Comparison of ENCODE assay signal across 9 cellular contexts in genomic region chr16:70801611-70802010, GRCh38. TPM values are rescaled to one million over a fixed set of nuclear protein-coding genes. Genes with fewer than 3 reads are reported as not detected.
DNase-seq lines count a peak whose midpoint lies in the region; ATAC-seq, FAIRE-seq and TF ChIP-seq lines count a peak whose summit lies in the region.
"Had no signal": no experiment of that assay in that cellular context is flagged by ENCODE, and none has a peak within 500 bp of the region (broad histone marks: within the 10 kb centered on the region; RNA-seq: fewer than 3 reads in every experiment).

No MANE protein-coding gene starts in this region.

- peak overlapping the region; percentile 63 for H3K4me2 ChIP-seq in keratinocyte (ENCODE audit: control insufficient read depth, extremely low read depth, insufficient read depth, low read depth, low read length)

- FAIRE-seq in keratinocyte (lab: Jason Lieb, UNC) = no peak

- H3K4me1 ChIP-seq in heart left ventricle (peaks cover 0 to 21% (median 14%) of the 10 kb centered on the region in 12 donors), keratinocyte (ENCODE audit: control insufficient read depth, extremely low read depth, insufficient read depth, low read length) (peaks cover 19% of the 10 kb centered on the region), subcutaneous abdominal adipose tissue (ENCODE audit: control insufficient read depth in 5 of 5, insufficient read depth in 5 of 5, low read length in 5 of 5) (peaks cover 4 to 26% (median 22%) of the 10 kb centered on the region in 5 donors)

- H3K4me3 ChIP-seq in heart left ventricle = peak overlapping the region in 9 of 12 donors; percentile 79 to 98 (median 92)
- H3K4me3 ChIP-seq in keratinocyte (ENCODE audit: control insufficient read depth in 2 of 3, extremely low read depth in 1 of 3, insufficient read depth in 2 of 3, low read depth in 1 of 3, low read length in 3 of 3) = peak overlapping the region in 1 of 3 experiments; percentile 90
- peak overlapping the region; percentile 78 to 96 (median 91) for H3K4me3 ChIP-seq in subcutaneous abdominal adipose tissue (ENCODE audit: low read depth in 1 of 5, low read length in 5 of 5)

- intact Hi-C loops in heart left ventricle (cut with DNase I) = loop anchor here in 1 of 10 donors (10.0 kb wide), 1 partner anchor 553 kb away; the partner anchor contains the start of gene CALB2
- intact Hi-C loops in Right ventricle myocardium superior (cut with DNase I) = no loop called here

- no peak overlapping the region for H2AFZ ChIP-seq in keratinocyte (ENCODE audit: control insufficient read depth, low read length)

- H3K4me1 Mint-ChIP-seq in activated T-helper 17 cell treated with anti-CD3 and anti-CD28 coated beads, Interleukin-2, amount 50 U/mL, for 72 hours = peaks cover 13% of the 10 kb centered on the region

- H3K9me3 ChIP-seq in heart left ventricle = peaks cover 0 to 13% (median 0%) of the 10 kb centered on the region in 12 donors
- no peaks in the 10 kb centered on the region for H3K9me3 ChIP-seq in keratinocyte (ENCODE audit: control insufficient read depth, low read depth, low read length)
- peaks cover 3 to 14% (median 9%) of the 10 kb centered on the region in 5 donors for H3K9me3 ChIP-seq in subcutaneous abdominal adipose tissue (ENCODE audit: control insufficient read depth in 5 of 5, low read length in 5 of 5)
- H3K9me3 ChIP-seq: HAP-1 had no signal

- WGBS in heart left ventricle, 4 donors = 64 to 76% (median 66%) methylated on average over 3 of the region's 3 CpGs

- dilution Hi-C loops in keratinocyte (cut with MboI; ENCODE audit: extremely low pct_ligation_motif_present, low sequenced_read_pairs) = no loop called here

- H3K9me3 Mint-ChIP-seq in activated T-helper 17 cell treated with anti-CD3 and anti-CD28 coated beads, Interleukin-2, amount 50 U/mL, for 72 hours = no peaks in the 10 kb centered on the region

- H3K27me3 ChIP-seq in heart left ventricle = no peaks in the 10 kb centered on the region
- no peaks in the 10 kb centered on the region for H3K27me3 ChIP-seq in keratinocyte (ENCODE audit: control insufficient read depth, extremely low read depth, insufficient read depth, low read length)
- peaks cover 0 to 4% (median 0%) of the 10 kb centered on the region in 5 donors for H3K27me3 ChIP-seq in subcutaneous abdominal adipose tissue (ENCODE audit: control insufficient read depth in 5 of 5, insufficient read depth in 4 of 5, low read length in 5 of 5)

- peaks cover 39% of the 10 kb centered on the region for H3K79me2 ChIP-seq in keratinocyte (ENCODE audit: control insufficient read depth, insufficient read depth, low read length)

- no peak overlapping the region for H3K27ac ChIP-seq in heart left ventricle
- peak overlapping the region; percentile 36 for H3K27ac ChIP-seq in keratinocyte (ENCODE audit: control insufficient read depth, insufficient read depth, low read length)
- H3K27ac ChIP-seq in subcutaneous abdominal adipose tissue (ENCODE audit: low read depth, low read length) = no peak overlapping the region

- peak overlapping the region; percentile 92 for H3K27ac Mint-ChIP-seq in activated T-helper 17 cell treated with anti-CD3 and anti-CD28 coated beads, Interleukin-2, amount 50 U/mL, for 72 hours

- peaks cover 1% of the 10 kb centered on the region for H3K27me3 Mint-ChIP-seq in activated T-helper 17 cell treated with anti-CD3 and anti-CD28 coated beads, Interleukin-2, amount 50 U/mL, for 72 hours

- no peak for TF ChIP-seq CTCF in heart left ventricle (IDR thresholded peaks at IDR 0.05)
- no peak for TF ChIP-seq CTCF in keratinocyte (optimal IDR thresholded peaks at IDR 0.05 in 1 of 3, IDR thresholded peaks at IDR 0.05 in 1 of 3, conservative IDR thresholded peaks at IDR 0.05 in 1 of 3; ENCODE audit: extremely low read depth in 1 of 3, insufficient read depth in 2 of 3, low read length in 3 of 3)

- TF ChIP-seq POLR2A in heart left ventricle (IDR thresholded peaks at IDR 0.05) = no peak

- no peaks in the 10 kb centered on the region for H4K20me1 ChIP-seq in keratinocyte (ENCODE audit: control insufficient read depth, extremely low read depth, insufficient read depth, low read length)

- ATAC-seq in heart left ventricle (no peak), Right ventricle myocardium superior (ENCODE audit: poor library complexity) (no peak), HG03039 (IDR thresholded peaks at IDR 0.05; ENCODE audit: unreplicated experiment) (no peak)
- ATAC-seq in activated T-helper 17 cell treated with anti-CD3 and anti-CD28 coated beads, Interleukin-2, amount 50 U/mL, for 72 hours (replicated peaks) = no peak

- H3K4me3 Mint-ChIP-seq in activated T-helper 17 cell treated with anti-CD3 and anti-CD28 coated beads, Interleukin-2, amount 50 U/mL, for 72 hours = peak overlapping the region; percentile 96

- peaks cover 9% of the 10 kb centered on the region for H3K36me3 Mint-ChIP-seq in activated T-helper 17 cell treated with anti-CD3 and anti-CD28 coated beads, Interleukin-2, amount 50 U/mL, for 72 hours (ENCODE audit: low read depth)

- H3K36me3 ChIP-seq in heart left ventricle = peaks cover 0 to 13% (median 0%) of the 10 kb centered on the region in 9 donors
- H3K36me3 ChIP-seq in keratinocyte (ENCODE audit: control insufficient read depth in 2 of 2, extremely low read depth in 1 of 2, insufficient read depth in 2 of 2, low read length in 2 of 2) = peaks cover 1 to 4% of the 10 kb centered on the region in 2 experiments
- peaks cover 0 to 10% (median 7%) of the 10 kb centered on the region in 5 donors for H3K36me3 ChIP-seq in subcutaneous abdominal adipose tissue (ENCODE audit: control insufficient read depth in 5 of 5, insufficient read depth in 5 of 5, low read length in 5 of 5)
- H3K36me3 ChIP-seq: HAP-1 had no signal

- no peaks in the 10 kb centered on the region for H3K9me1 ChIP-seq in keratinocyte (ENCODE audit: control insufficient read depth, extremely low read depth, insufficient read depth, low read length)

- H3K9ac ChIP-seq in keratinocyte (ENCODE audit: control insufficient read depth, extremely low read depth, insufficient read depth, low read length) (no peak overlapping the region), subcutaneous abdominal adipose tissue (ENCODE audit: low read length in 5 of 5) (peak overlapping the region in 1 of 5 donors; percentile 92)

- DNase-seq in heart left ventricle (no peak), Right ventricle myocardium superior (no peak), keratinocyte (ENCODE audit: low read depth, low spot score) (no peak), kidney glomerular epithelial cell (lab: John Stamatoyannopoulos, UW) (no peak), cortex of kidney (lab: John Stamatoyannopoulos, UW) (no peak)

RNA-seq across cellular contexts. Expression of gene VAC14, which starts 0.7 kb away (rescaled TPM):
- total RNA-seq in heart left ventricle (10 to 100 TPM; 13.9 to 48.0 (median 24.4) TPM), Right ventricle myocardium superior (17.4 TPM)
- polyA plus RNA-seq in heart left ventricle (10 to 100 TPM; 26.1 to 36.6 TPM), keratinocyte (15.9 to 26.4 TPM (median 20.0 TPM) in 3 replicates)
- total RNA-seq in activated T-helper 17 cell treated with anti-CD3 and anti-CD28 coated beads, Interleukin-2, amount 50 U/mL, for 72 hours = 10 to 100 TPM; 22.4 to 34.9 TPM
- 9.5 TPM for polyA plus RNA-seq in keratinocyte (2011; ENCODE audit: low read depth)
- polyA plus RNA-seq in keratinocyte (2011; cell fraction: cytosol; rRNA removed) = 20.2 and 30.3 TPM in 2 replicates
- polyA plus RNA-seq in keratinocyte (2011; cell fraction: nucleus; rRNA removed) = 24.5 and 33.5 TPM in 2 replicates
- 26.2 and 28.8 TPM in 2 replicates for polyA plus RNA-seq in keratinocyte (2012; ENCODE audit: low replicate concordance)
- 31.6 to 58.4 TPM (median 32.4 TPM) in 3 replicates for polyA minus RNA-seq in keratinocyte
- polyA minus RNA-seq in keratinocyte (2011; cell fraction: cytosol; rRNA and poly(A)+ RNA removed) = 29.4 TPM
- polyA minus RNA-seq in keratinocyte (2011; cell fraction: nucleus; rRNA and poly(A)+ RNA removed) = 29.8 and 32.3 TPM in 2 replicates
